8 cellular contexts compared by ENCODE assay signal in genomic region chr3:177358968-177359600, GRCh38.
DNase-seq lines count a peak whose midpoint lies in the region; ATAC-seq, FAIRE-seq and TF ChIP-seq lines count a peak whose summit lies in the region.

No MANE protein-coding gene starts in this region.

- intact Hi-C loops in CD4-positive, alpha-beta T cell (cut with DNase I, micrococcal nuclease) = loop anchor here (1.0 to 10.0 kb wide), 7 partner anchors 42 to 310 kb away; partner anchors contain the start of gene TBL1XR1 (in 1 of the 2)
- intact Hi-C loops in GM12878 (cut with micrococcal nuclease; ENCODE audit: unreplicated experiment) = loop anchor here (1.0 to 5.0 kb wide), 5 partner anchors 40 to 307 kb away; no protein-coding TSS in a partner anchor

- RAD21 ChIA-PET in GM12878 (lab: Charles Lee; ENCODE audit: unreplicated experiment) = interaction anchor here (1.0 to 2.3 kb wide), 6 partner anchors 19 to 308 kb away, joined by 3 to 23 read pairs (median 4); partner anchors contain the start of gene TBL1XR1

- no peak for TF ChIP-seq CTCF in CD4-positive, alpha-beta T cell (IDR thresholded peaks at IDR 0.05)
- TF ChIP-seq CTCF in GM12878 (IDR thresholded peaks at IDR 0.05 in 2 of 3, conservative IDR thresholded peaks at IDR 0.05 in 1 of 3; ENCODE audit: control insufficient read depth in 2 of 3, extremely low read depth in 1 of 3, insufficient read depth in 1 of 3, low read depth in 3 of 3, low read length in 3 of 3) = no peak

- peaks cover 18% of the 10 kb centered on the region for H3K36me3 Mint-ChIP-seq in CD4-positive, alpha-beta T cell (ENCODE audit: low read depth)
- no peaks in the 10 kb centered on the region for H3K36me3 Mint-ChIP-seq in T-helper 1 cell treated with Interleukin-12 subunit alpha and Interleukin-12 subunit beta and Interleukin-4 antibody, amounts not matched to agents 30 μg/mL and 1 μg/mL, for 36 hours (ENCODE audit: low read depth)
- no peaks in the 10 kb centered on the region for H3K36me3 Mint-ChIP-seq in immature natural killer cell

- peaks cover 33% of the 10 kb centered on the region for H3K4me1 ChIP-seq in GM12878 (ENCODE audit: control insufficient read depth, insufficient read depth, low read length)

- in situ Hi-C loops in GM12878 (cut with MboI) = loop anchor here (5.0 kb wide), 1 partner anchor 162 kb away; the partner anchor contains the start of gene TBL1XR1

- peak overlapping the region; percentile 98 for H3K4me3 Mint-ChIP-seq in CD4-positive, alpha-beta T cell
- H3K4me3 Mint-ChIP-seq in T-helper 1 cell treated with Interleukin-12 subunit alpha and Interleukin-12 subunit beta and Interleukin-4 antibody, amounts not matched to agents 30 μg/mL and 1 μg/mL, for 36 hours = peak overlapping the region; percentile 62
- peak overlapping the region; percentile 91 to 94 (median 93) for H3K4me3 Mint-ChIP-seq in immature natural killer cell

- no peak for TF ChIP-seq EP300 in GM12878 (IDR thresholded peaks at IDR 0.05; ENCODE audit: borderline replicate concordance in 1 of 2, control insufficient read depth in 1 of 2, low read depth in 2 of 2, low read length in 2 of 2)

- no peak for TF ChIP-seq RAD21 in GM12878 (IDR thresholded peaks at IDR 0.05; ENCODE audit: insufficient read depth, low read depth, low read length)

- H3K27ac ChIP-seq in CD4-positive, alpha-beta T cell (ENCODE audit: low read depth, low read length) = peak overlapping the region; percentile 52
- H3K27ac ChIP-seq in GM12878 (ENCODE audit: control insufficient read depth, insufficient read depth) = peak overlapping the region; percentile 81

- H3K27me3 Mint-ChIP-seq in CD4-positive, alpha-beta T cell = peaks cover 13% of the 10 kb centered on the region
- peaks cover 3% of the 10 kb centered on the region for H3K27me3 Mint-ChIP-seq in T-helper 1 cell treated with Interleukin-12 subunit alpha and Interleukin-12 subunit beta and Interleukin-4 antibody, amounts not matched to agents 30 μg/mL and 1 μg/mL, for 36 hours (ENCODE audit: low read depth)
- peaks cover 29 to 33% (median 30%) of the 10 kb centered on the region in 3 donors for H3K27me3 Mint-ChIP-seq in immature natural killer cell (ENCODE audit: low read depth in 3 of 3)

- TF ChIP-seq POLR2A in GM12878 (IDR thresholded peaks at IDR 0.05; ENCODE audit: low read depth, low read length) = peak; percentile 42; the same call in 1 of the 2 replicates

- no peak for FAIRE-seq in GM12878 (lab: Jason Lieb, UNC)

- CTCF ChIA-PET in CD4-positive, alpha-beta T cell (lab: Charles Lee) = interaction anchor here (1.0 to 5.1 kb wide), 6 partner anchors 157 to 308 kb away, joined by 3 to 25 read pairs (median 6); no protein-coding TSS in a partner anchor
- CTCF ChIA-PET in GM12878 (lab: Yijun Ruan, JAX) = interaction anchor here (0.7 to 1.3 kb wide), 4 partner anchors 22 to 308 kb away, joined by 3 to 5 read pairs (median 3); no protein-coding TSS in a partner anchor

- H3K79me2 ChIP-seq in GM12878 (ENCODE audit: control insufficient read depth, insufficient read depth, low read length) = no peaks in the 10 kb centered on the region

- ATAC-seq in CD4-positive, alpha-beta T cell (ENCODE audit: poor library complexity) = peak; percentile 35
- ATAC-seq in GM21515 (IDR thresholded peaks at IDR 0.05; ENCODE audit: unreplicated experiment) = peak; percentile 19
- ATAC-seq in GM12878 = peak; percentile 49

- 6% methylated on average over 31 of the region's 31 CpGs for WGBS in GM12878 (ENCODE audit: insufficient coverage, insufficient replicate concordance, low lambda C conversion rate, missing lambda C conversion rate)

- peak overlapping the region; percentile 65 for H2AFZ ChIP-seq in GM12878 (ENCODE audit: control insufficient read depth, low read depth, low read length)

- peak overlapping the region; percentile 56 for H3K4me2 ChIP-seq in GM12878 (ENCODE audit: control insufficient read depth, insufficient read depth)

- H3K36me3 ChIP-seq in GM12878 (ENCODE audit: control insufficient read depth in 2 of 2, insufficient read depth in 2 of 2, low read length in 1 of 2) = no peaks in the 10 kb centered on the region

- SMC1A ChIA-PET in GM12878 (lab: Charles Lee; ENCODE audit: uncharacterized antibody, unreplicated experiment) = interaction anchor here (0.9 to 3.1 kb wide), 6 partner anchors 13 to 166 kb away, joined by 3 to 15 read pairs (median 8); no protein-coding TSS in a partner anchor

- no peaks in the 10 kb centered on the region for H4K20me1 ChIP-seq in GM12878 (ENCODE audit: control insufficient read depth, insufficient read depth)

- H3K9me3 ChIP-seq in CD4-positive, alpha-beta T cell (ENCODE audit: control insufficient read depth, low read length) = no peaks in the 10 kb centered on the region
- H3K9me3 ChIP-seq in GM12878 (replicated peaks; ENCODE audit: control insufficient read depth, insufficient read depth, low read length) = no peaks in the 10 kb centered on the region

- H3K27ac Mint-ChIP-seq in CD4-positive, alpha-beta T cell = peak overlapping the region; percentile 100
- peak overlapping the region; percentile 98 for H3K27ac Mint-ChIP-seq in T-helper 1 cell treated with Interleukin-12 subunit alpha and Interleukin-12 subunit beta and Interleukin-4 antibody, amounts not matched to agents 30 μg/mL and 1 μg/mL, for 36 hours
- peak overlapping the region; percentile 90 to 99 (median 98) for H3K27ac Mint-ChIP-seq in immature natural killer cell

- BruUV-seq in GM12878 (replicated peaks; lab: Mats Ljungman, UMichigan) = no TSS peak

- H3K27me3 ChIP-seq in CD4-positive, alpha-beta T cell (ENCODE audit: control insufficient read depth, insufficient read depth, low read length) = no peaks in the 10 kb centered on the region
- no peaks in the 10 kb centered on the region for H3K27me3 ChIP-seq in GM12878 (replicated peaks in 1 of 2; ENCODE audit: control insufficient read depth in 2 of 2, insufficient read depth in 2 of 2, low read length in 1 of 2)

- DNase-seq in CD4-positive, alpha-beta T cell = peak; percentile 20 to 48 (median 38)
- DNase-seq in M059J (ENCODE audit: low read depth) (peak; percentile 65), GM12878 (ENCODE audit: low read depth, low spot score) (no peak), immature natural killer cell (peak; percentile 46 to 61 (median 55)), cortex of kidney (lab: John Stamatoyannopoulos, UW) (no peak)
- peak; percentile 28 for DNase-seq in stimulated activated CD4-positive, alpha-beta T cell treated with anti-CD3 and anti-CD28 coated beads, Interleukin-2, amount 100 ng/mL, for 4 hours (ENCODE audit: low read depth)

- peak overlapping the region; percentile 40 for H3K9ac ChIP-seq in GM12878 (ENCODE audit: control insufficient read depth, insufficient read depth, low read length)

- H3K4me3 ChIP-seq in GM12878 = peak overlapping the region; percentile 51; the same call in 1 of the 2 replicates

- peaks cover 57% of the 10 kb centered on the region for H3K4me1 Mint-ChIP-seq in CD4-positive, alpha-beta T cell (ENCODE audit: low read depth)
- peaks cover 38% of the 10 kb centered on the region for H3K4me1 Mint-ChIP-seq in T-helper 1 cell treated with Interleukin-12 subunit alpha and Interleukin-12 subunit beta and Interleukin-4 antibody, amounts not matched to agents 30 μg/mL and 1 μg/mL, for 36 hours (ENCODE audit: low read depth)
- H3K4me1 Mint-ChIP-seq in immature natural killer cell = peaks cover 48 to 54% of the 10 kb centered on the region in 2 donors

- H3K9me3 Mint-ChIP-seq in CD4-positive, alpha-beta T cell = no peaks in the 10 kb centered on the region
- H3K9me3 Mint-ChIP-seq in T-helper 1 cell treated with Interleukin-12 subunit alpha and Interleukin-12 subunit beta and Interleukin-4 antibody, amounts not matched to agents 30 μg/mL and 1 μg/mL, for 36 hours = no peaks in the 10 kb centered on the region
- peaks cover 0 to 5% (median 0%) of the 10 kb centered on the region in 6 donors for H3K9me3 Mint-ChIP-seq in immature natural killer cell

- POLR2A ChIA-PET in CD4-positive, alpha-beta T cell (lab: Charles Lee) = interaction anchor here (0.8 to 10.8 kb wide), 35 partner anchors 9 to 963 kb away, joined by 3 to 523 read pairs (median 5); partner anchors contain the start of gene TBL1XR1
- POLR2A ChIA-PET in GM12878 (lab: Charles Lee) = interaction anchor here (1.1 kb wide), 1 partner anchor 211 kb away, joined by 3 read pairs; no protein-coding TSS in a partner anchor

TF ChIP-seq in GM12878, 131 proteins besides CTCF, POLR2A, EP300 and RAD21:
- no peak for TF ChIP-seq ASH2L (IDR thresholded peaks at IDR 0.05; ENCODE audit: borderline replicate concordance, low read depth)
- 0 out of 4 replicates have a peak, but pooled peaks of 1 of the 2 experiments have one; percentile 2 for TF ChIP-seq IKZF2 (IDR thresholded peaks at IDR 0.05)
- TF ChIP-seq CREM (IDR thresholded peaks at IDR 0.05; ENCODE audit: low read depth) = peak; percentile 1; the same call in 1 of the 2 replicates
- 0 out of 2 replicates have a peak, but pooled peaks have one; percentile 2 for TF ChIP-seq SPI1 (IDR thresholded peaks at IDR 0.05; ENCODE audit: borderline replicate concordance, insufficient read depth, low read depth, low read length)
- no peak for TF ChIP-seq CEBPZ (IDR thresholded peaks at IDR 0.05; ENCODE audit: low read depth, low read length)
- TF ChIP-seq ATF7 (IDR thresholded peaks at IDR 0.05; ENCODE audit: low read depth) = 0 out of 2 replicates have a peak, but pooled peaks have one; percentile 8
- 0 out of 2 replicates have a peak, but pooled peaks have one; percentile 36 for TF ChIP-seq SIN3A (IDR thresholded peaks at IDR 0.05; ENCODE audit: low read depth, low read length)

Comparison
In these comparisons a context has a peak if more than half of its experiments do, and no peak if none do; other contexts are left out.
1. DNase-seq: peak in CD4-positive, alpha-beta T cell (10 of 10), M059J (single experiment), immature natural killer cell (3 of 3) and stimulated activated CD4-positive, alpha-beta T cell treated with anti-CD3 and anti-CD28 coated beads, Interleukin-2, amount 100 ng/mL, for 4 hours (single experiment); none in GM12878 (single experiment) and cortex of kidney (single experiment).
2. Peak in every context shown above with its lines, with median percentiles within 50 percentile points of each other: ATAC-seq, H3K27ac Mint-ChIP-seq and H3K4me3 Mint-ChIP-seq.